In genomic region chr10:29734640-29734979, GRCh38 we compare ENCODE assay signal across 8 cellular contexts.
DNase-seq lines count a peak whose midpoint lies in the region; ATAC-seq and TF ChIP-seq lines count a peak whose summit lies in the region.

No MANE protein-coding gene starts in this region.

- in situ Hi-C loops in HAP-1 (cut with MboI; ENCODE audit: low sequenced_read_pairs), result no loop called here

- H3K4me1 ChIP-seq in HAP-1 (peaks cover 27% of the 10 kb centered on the region), skeletal muscle tissue (ENCODE audit: control insufficient read depth in 3 of 3, insufficient read depth in 3 of 3, low read length in 3 of 3) (peaks cover 28 to 42% (median 42%) of the 10 kb centered on the region in 3 donors)

- POLR2A ChIA-PET in WTC11 (lab: Charles Lee), result interaction anchor here (0.6 to 1.0 kb wide), 2 partner anchors 42 to 201 kb away, joined by 4 read pairs; no protein-coding TSS in a partner anchor

- peak overlapping the region; percentile 78 for H3K4me3 Mint-ChIP-seq in WTC11
- peak overlapping the region; percentile 82 for H3K4me3 Mint-ChIP-seq in glutamatergic neuron (ENCODE audit: unreplicated experiment)

- DNase-seq in HAP-1 (ENCODE audit: low spot score in 2 of 2) (no peak), WTC11 (ENCODE audit: low spot score) (no peak), glutamatergic neuron (no peak), posterior vena cava (ENCODE audit: low spot score) (no peak), AG20443 (ENCODE audit: low spot score) (no peak), ecto neural progenitor cell (ENCODE audit: low spot score) (no peak)

- TF ChIP-seq CTCF in WTC11 (IDR thresholded peaks at IDR 0.05) (no peak), glutamatergic neuron (IDR thresholded peaks at IDR 0.05; ENCODE audit: partially characterized antibody, unreplicated experiment) (no peak)

- H3K27me3 ChIP-seq in HAP-1 (ENCODE audit: low read depth), result no peaks in the 10 kb centered on the region
- no peaks in the 10 kb centered on the region for H3K27me3 ChIP-seq in skeletal muscle tissue (ENCODE audit: control insufficient read depth in 3 of 3, insufficient read depth in 3 of 3, low read length in 3 of 3)

- H3K27me3 Mint-ChIP-seq in WTC11 (ENCODE audit: low read depth), result peaks cover 37% of the 10 kb centered on the region
- H3K27me3 Mint-ChIP-seq in glutamatergic neuron (ENCODE audit: unreplicated experiment), result peaks cover 18% of the 10 kb centered on the region

- CTCF ChIA-PET in WTC11 (lab: Charles Lee), result interaction anchor here (0.5 to 3.5 kb wide), 10 partner anchors 16 to 247 kb away, joined by 3 to 21 read pairs (median 4); partner anchors contain the start of gene SVIL

- peak overlapping the region; percentile 90 for H3K27ac ChIP-seq in skeletal muscle tissue (ENCODE audit: low read depth, low read length)

- intact Hi-C loops in posterior vena cava (cut with DNase I), result loop anchor here in 1 of 2 donors (10.0 kb wide), 2 partner anchors 100 to 110 kb away; partner anchors contain the start of gene SVIL

- H3K27ac Mint-ChIP-seq in WTC11, result no peak overlapping the region
- peak overlapping the region; percentile 81 for H3K27ac Mint-ChIP-seq in glutamatergic neuron (ENCODE audit: unreplicated experiment)

- H3K9ac ChIP-seq in skeletal muscle tissue (ENCODE audit: low read depth in 1 of 3, low read length in 3 of 3), result peak overlapping the region; percentile 85 to 92 (median 89)

- H3K9me3 Mint-ChIP-seq in WTC11 (no peaks in the 10 kb centered on the region), glutamatergic neuron (ENCODE audit: unreplicated experiment) (peaks cover 18% of the 10 kb centered on the region)

- no peak for ATAC-seq in WTC11
- ATAC-seq in GM19397 (IDR thresholded peaks at IDR 0.05; ENCODE audit: unreplicated experiment), result no peak

- H3K4me1 Mint-ChIP-seq in WTC11 (peaks cover 50% of the 10 kb centered on the region), glutamatergic neuron (ENCODE audit: low read depth, unreplicated experiment) (peaks cover 25% of the 10 kb centered on the region)

- H3K4me3 ChIP-seq in HAP-1 (peak overlapping the region; percentile 55), skeletal muscle tissue (ENCODE audit: low read length in 3 of 3) (peak overlapping the region; percentile 62 to 91 (median 89))

- H3K9me3 ChIP-seq in HAP-1 (no peaks in the 10 kb centered on the region), skeletal muscle tissue (ENCODE audit: control insufficient read depth in 3 of 3, low read length in 3 of 3) (no peaks in the 10 kb centered on the region)

- H3K36me3 Mint-ChIP-seq in WTC11 (peaks cover 8% of the 10 kb centered on the region), glutamatergic neuron (ENCODE audit: unreplicated experiment) (no peaks in the 10 kb centered on the region)

- no peaks in the 10 kb centered on the region for H3K36me3 ChIP-seq in HAP-1 (replicated peaks)
- no peaks in the 10 kb centered on the region for H3K36me3 ChIP-seq in skeletal muscle tissue (ENCODE audit: control insufficient read depth in 3 of 3, insufficient read depth in 3 of 3, low read length in 3 of 3)

TF ChIP-seq in WTC11, 78 proteins besides CTCF, POLR2A, EP300 and RAD21:
- TF ChIP-seq ZNF317 (CRISPR knock-in tag; IDR thresholded peaks at IDR 0.05; ENCODE audit: borderline replicate concordance, low read depth) (no peak), ZNF416 (CRISPR knock-in tag; IDR thresholded peaks at IDR 0.05) (no peak), TEAD4 (CRISPR knock-in tag; IDR thresholded peaks at IDR 0.05) (no peak), CBFB (CRISPR knock-in tag; IDR thresholded peaks at IDR 0.05; ENCODE audit: low read depth) (no peak), ATF1 (CRISPR knock-in tag; IDR thresholded peaks at IDR 0.05) (no peak)
- TF ChIP-seq, protein P1, sequence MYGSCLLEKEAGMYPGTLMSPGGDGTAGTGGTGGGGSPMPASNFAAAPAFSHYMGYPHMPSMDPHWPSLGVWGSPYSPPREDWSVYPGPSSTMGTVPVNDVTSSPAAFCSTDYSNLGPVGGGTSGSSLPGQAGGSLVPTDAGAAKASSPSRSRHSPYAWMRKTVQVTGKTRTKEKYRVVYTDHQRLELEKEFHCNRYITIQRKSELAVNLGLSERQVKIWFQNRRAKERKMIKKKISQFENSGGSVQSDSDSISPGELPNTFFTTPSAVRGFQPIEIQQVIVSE (CRISPR knock-in tag; IDR thresholded peaks at IDR 0.05; ENCODE audit: borderline replicate concordance), result no peak
- TF ChIP-seq, protein P2, sequence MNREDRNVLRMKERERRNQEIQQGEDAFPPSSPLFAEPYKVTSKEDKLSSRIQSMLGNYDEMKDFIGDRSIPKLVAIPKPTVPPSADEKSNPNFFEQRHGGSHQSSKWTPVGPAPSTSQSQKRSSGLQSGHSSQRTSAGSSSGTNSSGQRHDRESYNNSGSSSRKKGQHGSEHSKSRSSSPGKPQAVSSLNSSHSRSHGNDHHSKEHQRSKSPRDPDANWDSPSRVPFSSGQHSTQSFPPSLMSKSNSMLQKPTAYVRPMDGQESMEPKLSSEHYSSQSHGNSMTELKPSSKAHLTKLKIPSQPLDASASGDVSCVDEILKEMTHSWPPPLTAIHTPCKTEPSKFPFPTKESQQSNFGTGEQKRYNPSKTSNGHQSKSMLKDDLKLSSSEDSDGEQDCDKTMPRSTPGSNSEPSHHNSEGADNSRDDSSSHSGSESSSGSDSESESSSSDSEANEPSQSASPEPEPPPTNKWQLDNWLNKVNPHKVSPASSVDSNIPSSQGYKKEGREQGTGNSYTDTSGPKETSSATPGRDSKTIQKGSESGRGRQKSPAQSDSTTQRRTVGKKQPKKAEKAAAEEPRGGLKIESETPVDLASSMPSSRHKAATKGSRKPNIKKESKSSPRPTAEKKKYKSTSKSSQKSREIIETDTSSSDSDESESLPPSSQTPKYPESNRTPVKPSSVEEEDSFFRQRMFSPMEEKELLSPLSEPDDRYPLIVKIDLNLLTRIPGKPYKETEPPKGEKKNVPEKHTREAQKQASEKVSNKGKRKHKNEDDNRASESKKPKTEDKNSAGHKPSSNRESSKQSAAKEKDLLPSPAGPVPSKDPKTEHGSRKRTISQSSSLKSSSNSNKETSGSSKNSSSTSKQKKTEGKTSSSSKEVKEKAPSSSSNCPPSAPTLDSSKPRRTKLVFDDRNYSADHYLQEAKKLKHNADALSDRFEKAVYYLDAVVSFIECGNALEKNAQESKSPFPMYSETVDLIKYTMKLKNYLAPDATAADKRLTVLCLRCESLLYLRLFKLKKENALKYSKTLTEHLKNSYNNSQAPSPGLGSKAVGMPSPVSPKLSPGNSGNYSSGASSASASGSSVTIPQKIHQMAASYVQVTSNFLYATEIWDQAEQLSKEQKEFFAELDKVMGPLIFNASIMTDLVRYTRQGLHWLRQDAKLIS (CRISPR knock-in tag; IDR thresholded peaks at IDR 0.05; ENCODE audit: borderline replicate concordance), result no peak
